Comparison of ENCODE assay signal across 30 cellular contexts in genomic region chr7:72265505-72265904, GRCh38.
"Had no signal": no experiment of that assay in that cellular context is flagged by ENCODE, and none has a peak within 500 bp of the region (broad histone marks: within the 10 kb centered on the region; RNA-seq: fewer than 3 reads in every experiment).

No MANE protein-coding gene starts in this region.

- H3K9me3 Mint-ChIP-seq: activated T-cell treated with anti-CD3 and anti-CD28 coated beads, Interleukin-2, amount 50 U/mL, for 72 hours had no signal

- DNase-seq: activated CD4-positive, alpha-beta memory T cell treated with anti-CD3 and anti-CD28 coated beads, Interleukin-2, amount 10 ng/mL, durations not matched to agents 7 days and 5 days; activated CD4-positive, alpha-beta T cell treated with anti-CD3 and anti-CD28 coated beads for 1 hour; activated CD4-positive, alpha-beta T cell treated with anti-CD3 and anti-CD28 coated beads for 4 hours; activated CD4-positive, alpha-beta T cell treated with anti-CD3 and anti-CD28 coated beads, Interleukin-2, amount 10 ng/mL, durations not matched to agents 7 days and 5 days; activated CD4-positive, alpha-beta T cell treated with anti-CD3 and anti-CD28 coated beads, Interleukin-2, amount 50 U/mL, for 4 hours; activated CD8-positive, alpha-beta memory T cell treated with anti-CD3 and anti-CD28 coated beads, Interleukin-2, amount 50 U/mL, for 48 hours; activated gamma-delta T cell; activated naive CD4-positive, alpha-beta T cell; activated naive CD4-positive, alpha-beta T cell treated with anti-CD3 and anti-CD28 coated beads, Interleukin-2, amount 10 ng/mL, durations not matched to agents 7 days and 5 days; activated naive CD8-positive, alpha-beta T cell treated with anti-CD3 and anti-CD28 coated beads, Interleukin-2, amount 10 ng/mL, durations not matched to agents 7 days and 5 days; activated T-cell treated with anti-CD3 and anti-CD28 coated beads for 4 hours; activated T-cell treated with anti-CD3 and anti-CD28 coated beads, Interleukin-2, amount 50 U/mL, for 24 hours; activated T-cell treated with anti-CD3 and anti-CD28 coated beads, Interleukin-2, amount 50 U/mL, for 72 hours; central memory CD4-positive, alpha-beta T cell; cerebellar nuclear complex; colonic mucosa; effector CD8-positive, alpha-beta T cell; esophagus squamous epithelium; foreskin melanocyte; heart right ventricle; T1000 had no signal

- H3K4me3 ChIP-seq: ascending aorta, breast epithelium, cardiac muscle cell, colonic mucosa, esophagus squamous epithelium, gastroesophageal sphincter, heart right ventricle had no signal

- H3K36me3 Mint-ChIP-seq: activated naive CD4-positive, alpha-beta T cell treated with anti-CD3 and anti-CD28 coated beads, Interleukin-2, amount 10 ng/mL, durations not matched to agents 7 days and 5 days; activated naive CD4-positive, alpha-beta T cell treated with anti-CD3 and anti-CD28 coated beads, Interleukin-2, amount 50 U/mL, for 72 hours; activated naive CD8-positive, alpha-beta T cell treated with anti-CD3 and anti-CD28 coated beads, Interleukin-2, amount 10 ng/mL, durations not matched to agents 7 days and 5 days had no signal

- H3K27ac Mint-ChIP-seq: activated CD4-positive, alpha-beta memory T cell treated with anti-CD3 and anti-CD28 coated beads, Interleukin-2, amount 10 ng/mL, durations not matched to agents 7 days and 5 days; activated CD4-positive, alpha-beta T cell treated with anti-CD3 and anti-CD28 coated beads, Interleukin-2, amount 10 ng/mL, durations not matched to agents 7 days and 5 days; activated naive CD4-positive, alpha-beta T cell treated with anti-CD3 and anti-CD28 coated beads, Interleukin-2, amount 10 ng/mL, durations not matched to agents 7 days and 5 days; activated naive CD4-positive, alpha-beta T cell treated with anti-CD3 and anti-CD28 coated beads, Interleukin-2, amount 50 U/mL, for 72 hours; activated naive CD8-positive, alpha-beta T cell treated with anti-CD3 and anti-CD28 coated beads, Interleukin-2, amount 10 ng/mL, durations not matched to agents 7 days and 5 days; activated T-cell treated with anti-CD3 and anti-CD28 coated beads, Interleukin-2, amount 50 U/mL, for 24 hours; activated T-cell treated with anti-CD3 and anti-CD28 coated beads, Interleukin-2, amount 50 U/mL, for 72 hours; brain; T-helper 1 cell treated with Interleukin-12 subunit alpha and Interleukin-12 subunit beta and Interleukin-4 antibody, amounts not matched to agents 30 μg/mL and 1 μg/mL, for 36 hours; T-helper 2 cell treated with Interferon-gamma antibody and Interleukin-4, amounts not matched to agents 5 μg/mL and 100 μg/mL, for 36 hours had no signal

- H3K4me3 Mint-ChIP-seq: activated CD4-positive, alpha-beta memory T cell treated with anti-CD3 and anti-CD28 coated beads, Interleukin-2, amount 10 ng/mL, durations not matched to agents 7 days and 5 days; activated CD4-positive, alpha-beta T cell treated with anti-CD3 and anti-CD28 coated beads, Interleukin-2, amount 10 ng/mL, durations not matched to agents 7 days and 5 days; activated naive CD4-positive, alpha-beta T cell treated with anti-CD3 and anti-CD28 coated beads, Interleukin-2, amount 10 ng/mL, durations not matched to agents 7 days and 5 days; activated naive CD8-positive, alpha-beta T cell treated with anti-CD3 and anti-CD28 coated beads, Interleukin-2, amount 10 ng/mL, durations not matched to agents 7 days and 5 days; activated T-cell treated with anti-CD3 and anti-CD28 coated beads, Interleukin-2, amount 50 U/mL, for 24 hours; activated T-cell treated with anti-CD3 and anti-CD28 coated beads, Interleukin-2, amount 50 U/mL, for 72 hours; brain; T-helper 1 cell treated with Interleukin-12 subunit alpha and Interleukin-12 subunit beta and Interleukin-4 antibody, amounts not matched to agents 30 μg/mL and 1 μg/mL, for 36 hours; T-helper 2 cell treated with Interferon-gamma antibody and Interleukin-4, amounts not matched to agents 5 μg/mL and 100 μg/mL, for 36 hours had no signal

- ATAC-seq: activated naive CD4-positive, alpha-beta T cell treated with anti-CD3 and anti-CD28 coated beads, Interleukin-2, amount 50 U/mL, for 72 hours; activated T-cell treated with anti-CD3 and anti-CD28 coated beads, Interleukin-2, amount 50 U/mL, for 72 hours; gastroesophageal sphincter; heart right ventricle had no signal

- H3K4me1 Mint-ChIP-seq: activated CD4-positive, alpha-beta memory T cell treated with anti-CD3 and anti-CD28 coated beads, Interleukin-2, amount 10 ng/mL, durations not matched to agents 7 days and 5 days; activated CD4-positive, alpha-beta T cell treated with anti-CD3 and anti-CD28 coated beads, Interleukin-2, amount 10 ng/mL, durations not matched to agents 7 days and 5 days; activated naive CD4-positive, alpha-beta T cell treated with anti-CD3 and anti-CD28 coated beads, Interleukin-2, amount 10 ng/mL, durations not matched to agents 7 days and 5 days; activated naive CD8-positive, alpha-beta T cell treated with anti-CD3 and anti-CD28 coated beads, Interleukin-2, amount 10 ng/mL, durations not matched to agents 7 days and 5 days; brain had no signal

- H3K27me3 Mint-ChIP-seq: activated CD4-positive, alpha-beta memory T cell treated with anti-CD3 and anti-CD28 coated beads, Interleukin-2, amount 10 ng/mL, durations not matched to agents 7 days and 5 days; activated CD4-positive, alpha-beta T cell treated with anti-CD3 and anti-CD28 coated beads, Interleukin-2, amount 10 ng/mL, durations not matched to agents 7 days and 5 days; activated naive CD4-positive, alpha-beta T cell treated with anti-CD3 and anti-CD28 coated beads, Interleukin-2, amount 10 ng/mL, durations not matched to agents 7 days and 5 days; activated naive CD8-positive, alpha-beta T cell treated with anti-CD3 and anti-CD28 coated beads, Interleukin-2, amount 10 ng/mL, durations not matched to agents 7 days and 5 days; activated T-cell treated with anti-CD3 and anti-CD28 coated beads, Interleukin-2, amount 50 U/mL, for 24 hours had no signal

- H3K27me3 ChIP-seq: ascending aorta, breast epithelium, cardiac muscle cell, colonic mucosa, esophagus squamous epithelium, gastroesophageal sphincter had no signal

- H3K36me3 ChIP-seq: ascending aorta, breast epithelium, cardiac muscle cell, colonic mucosa, esophagus squamous epithelium, gastroesophageal sphincter, heart right ventricle had no signal

- H3K9me3 ChIP-seq: colonic mucosa, esophagus squamous epithelium had no signal

- H3K27ac ChIP-seq: ascending aorta, breast epithelium, cardiac muscle cell, colonic mucosa, epithelial cell of prostate, esophagus squamous epithelium, gastroesophageal sphincter, heart right ventricle had no signal

- H3K4me1 ChIP-seq: ascending aorta, breast epithelium, colonic mucosa, esophagus squamous epithelium, gastroesophageal sphincter, heart right ventricle had no signal
